Comparison of ENCODE assay signal across 16 cellular contexts in genomic region chr12:24679135-24679534, GRCh38.
DNase-seq lines count a peak whose midpoint lies in the region; ATAC-seq and TF ChIP-seq lines count a peak whose summit lies in the region.
"Had no signal": no experiment of that assay in that cellular context is flagged by ENCODE, and none has a peak within 500 bp of the region (broad histone marks: within the 10 kb centered on the region; RNA-seq: fewer than 3 reads in every experiment).

No MANE protein-coding gene starts in this region.

- intact Hi-C loops in MCF 10A (cut with micrococcal nuclease): no loop called here
- intact Hi-C loops in breast epithelium (cut with DNase I; ENCODE audit: low total_unique reads): no loop called here

- H3K4me3 ChIP-seq in breast epithelium: no peak overlapping the region
- H3K4me3 ChIP-seq in cardiac fibroblast (replicated peaks in 1 of 2; ENCODE audit: low read depth in 2 of 2, low read length in 2 of 2): no peak overlapping the region
- H3K4me3 ChIP-seq: thoracic aorta had no signal

- H3K27ac Mint-ChIP-seq in MCF 10A (ENCODE audit: low read depth, unreplicated experiment): no peak overlapping the region
- H3K27ac Mint-ChIP-seq: activated naive CD8-positive, alpha-beta T cell treated with anti-CD3 and anti-CD28 coated beads for 36 hours; CD4-positive, alpha-beta T cell had no signal

- TF ChIP-seq CTCF in MCF 10A (IDR thresholded peaks at IDR 0.05; ENCODE audit: unreplicated experiment): no peak
- TF ChIP-seq CTCF in breast epithelium (IDR thresholded peaks at IDR 0.05): no peak
- TF ChIP-seq CTCF in cardiac fibroblast (IDR thresholded peaks at IDR 0.05; ENCODE audit: low read depth, low read length): no peak

- H3K36me3 ChIP-seq in breast epithelium: no peaks in the 10 kb centered on the region
- H3K36me3 ChIP-seq: thoracic aorta had no signal

- no peak for TF ChIP-seq POLR2A in breast epithelium (IDR thresholded peaks at IDR 0.05)

- DNase-seq in MCF 10A (ENCODE audit: unreplicated experiment) (peak; percentile 38), breast epithelium (ENCODE audit: low spot score in 2 of 2) (no peak), cardiac fibroblast (ENCODE audit: low read depth in 2 of 2) (peak; percentile 60 to 69), left lobe of liver (ENCODE audit: low spot score) (no peak), stromal cell of bone marrow (ENCODE audit: low read depth) (peak; percentile 2), GM03348 (ENCODE audit: low spot score) (no peak)
- DNase-seq in activated CD4-positive, alpha-beta T cell treated with anti-CD3 and anti-CD28 coated beads, Interleukin-2, amount 50 U/mL, for 1 hour: no peak
- no peak for DNase-seq in stimulated activated naive CD8-positive, alpha-beta T cell treated with anti-CD3 and anti-CD28 coated beads, Interleukin-15, Interleukin-2, amounts not matched to agents 100 U/mL and 50 U/mL, for 24 hours
- DNase-seq: activated CD4-positive, alpha-beta T cell treated with anti-CD3 and anti-CD28 coated beads for 4 hours; activated naive CD8-positive, alpha-beta T cell treated with anti-CD3 and anti-CD28 coated beads for 36 hours; CD4-positive, alpha-beta T cell; NCI-H2081; NCI-H748 treated with DMSO at 0.1 percent for 48 hours; stimulated activated CD4-positive, alpha-beta T cell treated with anti-CD3 and anti-CD28 coated beads, Interleukin-1b, Interleukin-23, amount 100 ng/mL, for 48 hours had no signal

- no peaks in the 10 kb centered on the region for H3K27me3 ChIP-seq in breast epithelium

- H3K9me3 Mint-ChIP-seq in MCF 10A (ENCODE audit: unreplicated experiment): no peaks in the 10 kb centered on the region
- H3K9me3 Mint-ChIP-seq: activated naive CD8-positive, alpha-beta T cell treated with anti-CD3 and anti-CD28 coated beads for 36 hours; CD4-positive, alpha-beta T cell had no signal

- H3K36me3 Mint-ChIP-seq in MCF 10A (ENCODE audit: insufficient read depth, unreplicated experiment): no peaks in the 10 kb centered on the region
- H3K36me3 Mint-ChIP-seq: activated naive CD8-positive, alpha-beta T cell treated with anti-CD3 and anti-CD28 coated beads for 36 hours had no signal

- no peaks in the 10 kb centered on the region for H3K4me1 Mint-ChIP-seq in MCF 10A (ENCODE audit: insufficient read depth, unreplicated experiment)
- H3K4me1 Mint-ChIP-seq: activated naive CD8-positive, alpha-beta T cell treated with anti-CD3 and anti-CD28 coated beads for 36 hours had no signal

- ATAC-seq in left lobe of liver: peak; percentile 64
- ATAC-seq in stimulated activated naive CD8-positive, alpha-beta T cell treated with anti-CD3 and anti-CD28 coated beads, Interleukin-15, Interleukin-2, amounts not matched to agents 100 U/mL and 50 U/mL, for 24 hours: no peak

- H3K4me3 Mint-ChIP-seq in MCF 10A (ENCODE audit: unreplicated experiment): no peak overlapping the region
- H3K4me3 Mint-ChIP-seq: activated naive CD8-positive, alpha-beta T cell treated with anti-CD3 and anti-CD28 coated beads for 36 hours; CD4-positive, alpha-beta T cell had no signal

- POLR2A ChIA-PET in MCF 10A (lab: Yijun Ruan, JAX): no interaction called here

- H3K27me3 Mint-ChIP-seq in MCF 10A (ENCODE audit: insufficient read depth, unreplicated experiment): no peaks in the 10 kb centered on the region
- H3K27me3 Mint-ChIP-seq: activated naive CD8-positive, alpha-beta T cell treated with anti-CD3 and anti-CD28 coated beads for 36 hours; CD4-positive, alpha-beta T cell had no signal

- H3K4me1 ChIP-seq in breast epithelium: no peaks in the 10 kb centered on the region

- CTCF ChIA-PET in MCF 10A (lab: Yijun Ruan, JAX): no interaction called here

- BruUV-seq in MCF 10A (replicated peaks; lab: Mats Ljungman, UMichigan): no TSS peak

- H3K9me3 ChIP-seq in breast epithelium: no peaks in the 10 kb centered on the region
- H3K9me3 ChIP-seq: thoracic aorta had no signal

- H3K27ac ChIP-seq in breast epithelium: no peak overlapping the region
- H3K27ac ChIP-seq: HL-60, thoracic aorta had no signal

Comparison
In these comparisons a context has a peak if more than half of its experiments do, and no peak if none do; other contexts are left out.
1. DNase-seq: peak in MCF 10A (single experiment), cardiac fibroblast (2 of 2) and stromal cell of bone marrow (single experiment); none in breast epithelium (0 of 2), left lobe of liver (single experiment), activated CD4-positive, alpha-beta T cell treated with anti-CD3 and anti-CD28 coated beads, Interleukin-2, amount 50 U/mL, for 1 hour (single experiment), stimulated activated naive CD8-positive, alpha-beta T cell treated with anti-CD3 and anti-CD28 coated beads, Interleukin-15, Interleukin-2, amounts not matched to agents 100 U/mL and 50 U/mL, for 24 hours (single experiment) and GM03348 (single experiment).